In the genomic region with DNA sequence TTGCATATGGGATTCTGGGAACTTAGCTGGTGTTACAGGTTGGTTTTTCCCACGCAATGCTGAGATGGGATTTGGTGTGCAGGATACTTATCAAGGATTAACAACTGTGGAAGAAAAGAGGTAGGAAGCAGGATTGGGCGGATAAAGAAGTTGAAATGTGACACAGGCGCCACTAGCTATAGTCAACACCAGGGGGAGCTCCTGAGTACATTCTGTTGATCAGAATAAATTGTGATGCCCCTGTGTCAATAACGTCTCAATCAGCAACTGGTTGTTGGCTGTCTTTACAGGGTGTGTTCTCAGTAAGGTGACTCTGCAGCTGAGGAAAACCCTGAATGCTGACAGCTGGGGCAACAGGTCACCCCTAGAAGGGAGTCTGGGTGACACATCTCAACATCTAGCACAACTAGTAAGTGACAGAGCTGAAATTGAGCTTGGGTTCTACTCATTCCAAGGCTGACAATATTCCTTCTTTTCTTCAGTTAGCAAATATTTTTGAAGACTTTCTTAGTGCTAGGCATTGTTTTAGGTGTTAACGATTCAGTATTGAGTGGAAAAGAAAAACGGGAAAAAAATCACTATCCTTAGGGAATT, we compare ENCODE assay signal across 8 cellular contexts.
DNase-seq lines count a peak whose midpoint lies in the region; ATAC-seq, FAIRE-seq and TF ChIP-seq lines count a peak whose summit lies in the region.

No MANE protein-coding gene starts in this region.

- H3K27me3 ChIP-seq in vagina, result no peaks in the 10 kb centered on the region

- H3K36me3 ChIP-seq in vagina, result no peaks in the 10 kb centered on the region

- intact Hi-C loops in vagina (cut with DNase I), result no loop called here

- no peak overlapping the region for H3K27ac ChIP-seq in vagina

- H3K9me3 ChIP-seq in vagina, result no peaks in the 10 kb centered on the region

- no peaks in the 10 kb centered on the region for H3K4me1 ChIP-seq in vagina

- no peak overlapping the region for H3K4me3 ChIP-seq in vagina

- ATAC-seq in HG02938 (IDR thresholded peaks at IDR 0.05; ENCODE audit: unreplicated experiment), result peak; percentile 47
- ATAC-seq in HG03139 (IDR thresholded peaks at IDR 0.05; ENCODE audit: unreplicated experiment), result no peak

- TF ChIP-seq POLR2A in vagina (IDR thresholded peaks at IDR 0.05), result no peak

- peak; percentile 33 for DNase-seq in activated CD4-positive, alpha-beta T cell treated with anti-CD3 and anti-CD28 coated beads for 48 hours
- no peak for DNase-seq in activated CD4-positive, alpha-beta T cell treated with anti-CD3 and anti-CD28 coated beads for 1 hour
- peak; percentile 67 for DNase-seq in SK-MEL-5 (ENCODE audit: low read depth, low spot score)
- DNase-seq in hepatic stellate cell (ENCODE audit: low spot score), result peak; percentile 7
- DNase-seq in urothelium cell line (ENCODE audit: low spot score), result peak; percentile 44
- no peak for DNase-seq in vagina (ENCODE audit: extremely low spot score in 2 of 2)

- peak in 1 of 3 experiments; percentile 29 for TF ChIP-seq CTCF in vagina (IDR thresholded peaks at IDR 0.05)

- in situ Hi-C loops in SK-MEL-5 (cut with HindIII; ENCODE audit: low pct_unique_long_range_greater_than_20kb, low sequenced_read_pairs), result no loop called here

- no peak for FAIRE-seq in urothelium cell line (lab: Jason Lieb, UNC)

Comparison
In these comparisons a context has a peak if more than half of its experiments do, and no peak if none do; other contexts are left out.
1. DNase-seq: peak in activated CD4-positive, alpha-beta T cell treated with anti-CD3 and anti-CD28 coated beads for 48 hours (single experiment), SK-MEL-5 (single experiment), hepatic stellate cell (single experiment) and urothelium cell line (single experiment); none in activated CD4-positive, alpha-beta T cell treated with anti-CD3 and anti-CD28 coated beads for 1 hour (single experiment) and vagina (0 of 2).